ENCODE assay signal across 9 cellular contexts in the genomic region with DNA sequence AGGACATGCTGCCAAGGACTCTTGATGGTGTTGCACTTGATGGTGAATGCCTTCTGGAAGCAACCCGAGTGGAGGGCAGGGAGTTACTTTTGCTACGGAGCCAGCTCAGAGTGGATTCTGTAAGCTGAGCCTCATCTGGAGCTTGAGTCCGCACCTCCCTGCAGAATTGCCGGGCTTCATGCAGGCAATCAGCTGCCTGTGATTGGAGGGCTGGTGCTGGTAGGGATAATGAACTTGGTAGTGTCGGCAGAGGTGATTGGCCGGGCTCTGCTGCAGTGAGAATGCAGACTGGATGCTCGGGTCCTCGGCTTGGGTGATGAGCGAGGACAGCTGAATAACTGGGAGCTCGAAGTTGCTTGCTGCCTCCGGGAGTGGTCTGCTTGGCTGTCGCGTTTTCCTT. TPM values are rescaled to one million over a fixed set of nuclear protein-coding genes. Genes with fewer than 3 reads are reported as not detected.
DNase-seq lines count a peak whose midpoint lies in the region; ATAC-seq and TF ChIP-seq lines count a peak whose summit lies in the region.
"Had no signal": no experiment of that assay in that cellular context is flagged by ENCODE, and none has a peak within 500 bp of the region (broad histone marks: within the 10 kb centered on the region; RNA-seq: fewer than 3 reads in every experiment).

No MANE protein-coding gene starts in this region.

- intact Hi-C loops in dorsolateral prefrontal cortex (cut with DNase I) = loop anchor here in 1 of 2 donors (10.0 kb wide), 1 partner anchor 146 kb away; no protein-coding TSS in a partner anchor

- peak overlapping the region; percentile 71 for H3K4me3 ChIP-seq in ACC112 (ENCODE audit: low read depth, low read length)
- H3K4me3 ChIP-seq in dorsolateral prefrontal cortex = peak overlapping the region; percentile 31 to 77 (median 63)

- no peak overlapping the region for H3K27ac Mint-ChIP-seq in stimulated activated effector memory CD8-positive, alpha-beta T cell treated with anti-CD3 and anti-CD28 coated beads, Interleukin-12 subunit alpha, Interleukin-12 subunit beta, amount 100 ng/mL, for 72 hours

- peaks cover 47% of the 10 kb centered on the region for H3K4me1 Mint-ChIP-seq in stimulated activated effector memory CD8-positive, alpha-beta T cell treated with anti-CD3 and anti-CD28 coated beads, Interleukin-12 subunit alpha, Interleukin-12 subunit beta, amount 100 ng/mL, for 72 hours

- H3K9me3 Mint-ChIP-seq in stimulated activated effector memory CD8-positive, alpha-beta T cell treated with anti-CD3 and anti-CD28 coated beads, Interleukin-12 subunit alpha, Interleukin-12 subunit beta, amount 100 ng/mL, for 72 hours = no peaks in the 10 kb centered on the region
- H3K9me3 Mint-ChIP-seq: naive B cell had no signal

- ATAC-seq in GM21423 (IDR thresholded peaks at IDR 0.05; ENCODE audit: unreplicated experiment) (no peak), GM18505 (IDR thresholded peaks at IDR 0.05; ENCODE audit: unreplicated experiment) (no peak)
- ATAC-seq in stimulated activated effector memory CD8-positive, alpha-beta T cell treated with anti-CD3 and anti-CD28 coated beads, Interleukin-12 subunit alpha, Interleukin-12 subunit beta, amount 100 ng/mL, for 72 hours = no peak

- H3K27ac ChIP-seq in ACC112 (ENCODE audit: low read depth, low read length) = no peak overlapping the region
- H3K27ac ChIP-seq in dorsolateral prefrontal cortex = peak overlapping the region in 57 of 59 donors; percentile 13 to 94 (median 84)

- H3K4me3 Mint-ChIP-seq in stimulated activated effector memory CD8-positive, alpha-beta T cell treated with anti-CD3 and anti-CD28 coated beads, Interleukin-12 subunit alpha, Interleukin-12 subunit beta, amount 100 ng/mL, for 72 hours = no peak overlapping the region

- H3K79me2 ChIP-seq in ACC112 (ENCODE audit: control insufficient read depth, insufficient read depth, low read length, unreplicated experiment) = peaks cover 49% of the 10 kb centered on the region

- H2AFZ ChIP-seq in ACC112 (ENCODE audit: low read length, unreplicated experiment) = no peak overlapping the region

- DNase-seq in NCI-H1436 (lab: John Stamatoyannopoulos, UW) (peak; percentile 85), dorsolateral prefrontal cortex (peak; percentile 70 to 97 (median 92)), myocyte (ENCODE audit: low read depth) (peak; percentile 97), NCI-H748 (lab: John Stamatoyannopoulos, UW; ENCODE audit: unreplicated experiment) (no peak)
- no peak for DNase-seq in stimulated activated effector memory CD8-positive, alpha-beta T cell treated with anti-CD3 and anti-CD28 coated beads, Interleukin-12 subunit alpha, Interleukin-12 subunit beta, amount 100 ng/mL, for 72 hours (ENCODE audit: low spot score in 2 of 2)
- DNase-seq: naive B cell had no signal

- TF ChIP-seq CTCF in dorsolateral prefrontal cortex (IDR thresholded peaks at IDR 0.05 in 54 of 56, conservative IDR thresholded peaks at IDR 0.05 in 2 of 56; ENCODE audit: low read depth in 1 of 56, partially characterized antibody in 56 of 56) = peak in 1 of 56 donors; percentile 10

- H3K27me3 ChIP-seq in ACC112 (ENCODE audit: insufficient read depth, low read length) (no peaks in the 10 kb centered on the region), dorsolateral prefrontal cortex (no peaks in the 10 kb centered on the region)

- peaks cover 5% of the 10 kb centered on the region for H3K36me3 Mint-ChIP-seq in stimulated activated effector memory CD8-positive, alpha-beta T cell treated with anti-CD3 and anti-CD28 coated beads, Interleukin-12 subunit alpha, Interleukin-12 subunit beta, amount 100 ng/mL, for 72 hours
- H3K36me3 Mint-ChIP-seq: naive B cell had no signal

- H3K36me3 ChIP-seq in ACC112 (ENCODE audit: insufficient read depth, low read length) = no peaks in the 10 kb centered on the region

- peaks cover 39% of the 10 kb centered on the region for H3K4me1 ChIP-seq in ACC112 (ENCODE audit: control insufficient read depth, insufficient read depth, low read length, unreplicated experiment)

- TF ChIP-seq POLR2A in GM18505 (IDR thresholded peaks at IDR 0.05; ENCODE audit: borderline replicate concordance, extremely low read depth, insufficient read depth, insufficient read length) = no peak

RNA-seq across cellular contexts. Expression of a gene that starts 23.1 kb away (rescaled TPM):
- total RNA-seq in dorsolateral prefrontal cortex (10 to 100 TPM; 17.8 to 66.6 (median 35.3) TPM), myocyte (36.5 and 46.1 TPM in 2 replicates)
- polyA plus RNA-seq in myocyte (2012) = 19.5 TPM

RNA-seq across cellular contexts. Expression of a gene that starts 24.0 kb away (rescaled TPM):
- total RNA-seq in dorsolateral prefrontal cortex = 10 to 100 TPM in 17 of 120 experiments, 1 to 10 TPM in 103; 3.4 to 14.7 (median 7.2) TPM
- total RNA-seq in myocyte = 9.9 and 12.3 TPM in 2 replicates
- 11.2 TPM for polyA plus RNA-seq in myocyte (2012)

RNA-seq across cellular contexts. Expression of a gene that starts 36.4 kb away (rescaled TPM):
- total RNA-seq in dorsolateral prefrontal cortex = 100 to 1,000 TPM in 43 of 120 experiments, 10 to 100 TPM in 77; 59.1 to 132 (median 93.5) TPM
- total RNA-seq in myocyte = 65.9 and 68.6 TPM in 2 replicates
- polyA plus RNA-seq in myocyte (2012) = 60.2 TPM

RNA-seq across cellular contexts. Expression of a gene that starts 58.1 kb away (rescaled TPM):
- total RNA-seq in dorsolateral prefrontal cortex = 10 to 100 TPM in 1 of 120 experiments, 1 to 10 TPM in 18, under 1 TPM in 4, not detected in 97; 0.59 to 10.1 (median 1.4) TPM
- not detected in 2 replicates for total RNA-seq in myocyte
- polyA plus RNA-seq in myocyte (2012) = not detected

Comparison
In these comparisons a context has a peak if more than half of its experiments do, and no peak if none do; other contexts are left out.
1. DNase-seq: peak in NCI-H1436 (single experiment), dorsolateral prefrontal cortex (10 of 10) and myocyte (single experiment); none in NCI-H748 (single experiment) and stimulated activated effector memory CD8-positive, alpha-beta T cell treated with anti-CD3 and anti-CD28 coated beads, Interleukin-12 subunit alpha, Interleukin-12 subunit beta, amount 100 ng/mL, for 72 hours (0 of 2).